ENCODE assay signal across 8 cellular contexts in genomic region chr1:6587261-6588005, GRCh38. TPM values are rescaled to one million over a fixed set of nuclear protein-coding genes. Genes with fewer than 3 reads are reported as not detected.
A peak's percentile ranks its signal among the peaks of the same experiment; 100 is the strongest.
DNase-seq lines count a peak whose midpoint lies in the region; ATAC-seq and TF ChIP-seq lines count a peak whose summit lies in the region.
"Had no signal": no experiment of that assay in that cellular context is flagged by ENCODE, and none has a peak within 500 bp of the region (broad histone marks: within the 10 kb centered on the region; RNA-seq: fewer than 3 reads in every experiment).

No MANE protein-coding gene starts in this region.

- H3K36me3 Mint-ChIP-seq in endodermal cell (ENCODE audit: low read depth): peaks cover 20% of the 10 kb centered on the region

- TF ChIP-seq CTCF in SK-N-SH (IDR thresholded peaks at IDR 0.05) (no peak), thyroid gland (IDR thresholded peaks at IDR 0.05) (no peak), endodermal cell (conservative IDR thresholded peaks at IDR 0.05) (no peak)

- peaks cover 4% of the 10 kb centered on the region; the same call in 1 of the 2 replicates for H3K79me2 ChIP-seq in SK-N-SH (ENCODE audit: insufficient read depth)

- DNase-seq in SK-N-SH: peak; percentile 12
- peak; percentile 87 for DNase-seq in Right ventricle myocardium inferior (ENCODE audit: missing footprints)
- peak; percentile 97 for DNase-seq in thyroid gland
- DNase-seq in GM03348 (ENCODE audit: low spot score): no peak
- no peak for DNase-seq in endodermal cell

- ATAC-seq in SK-N-SH treated with all-trans-retinoic acid at 6 μM for 48 hours: no peak; the same call in 2 of the 3 replicates
- ATAC-seq in Right ventricle myocardium inferior: peak; percentile 79
- ATAC-seq: A549 had no signal

- H3K9ac ChIP-seq in SK-N-SH: no peak overlapping the region
- H3K9ac ChIP-seq in endodermal cell (ENCODE audit: extremely low read depth, low read length, poor library complexity, severe bottlenecking): no peak overlapping the region
- H3K9ac ChIP-seq: neural progenitor cell had no signal

- H3K9me2 ChIP-seq in SK-N-SH: no peaks in the 10 kb centered on the region

- H3K4me3 ChIP-seq in SK-N-SH (ENCODE audit: low read depth in 2 of 2, low read length in 1 of 2) (no peak overlapping the region), thyroid gland (replicated peaks in 1 of 3) (no peak overlapping the region), endodermal cell (ENCODE audit: low read length) (no peak overlapping the region)
- H3K4me3 ChIP-seq: A549, neural progenitor cell had no signal

- H3K36me3 ChIP-seq in SK-N-SH (replicated peaks in 1 of 2; ENCODE audit: control insufficient read depth in 1 of 2, insufficient read depth in 2 of 2, low read length in 1 of 2) (peaks cover 0 to 30% of the 10 kb centered on the region in 2 experiments), thyroid gland (peaks cover 22 to 28% of the 10 kb centered on the region in 2 donors), endodermal cell (ENCODE audit: control insufficient read depth, insufficient read depth, low read length) (peaks cover 29% of the 10 kb centered on the region)
- H3K36me3 ChIP-seq: neural progenitor cell had no signal

- no peak overlapping the region for H3K4me3 Mint-ChIP-seq in endodermal cell
- H3K4me3 Mint-ChIP-seq: neural progenitor cell had no signal

- H3K9me3 Mint-ChIP-seq in endodermal cell: no peaks in the 10 kb centered on the region
- H3K9me3 Mint-ChIP-seq: neural progenitor cell had no signal

- CTCF ChIA-PET in SK-N-SH (lab: Yijun Ruan, JAX): no interaction called here

- POLR2A ChIA-PET in SK-N-SH (lab: Yijun Ruan, JAX): no interaction called here

- H3K27me3 ChIP-seq in SK-N-SH (ENCODE audit: insufficient read depth) (no peaks in the 10 kb centered on the region), thyroid gland (no peaks in the 10 kb centered on the region), endodermal cell (ENCODE audit: control insufficient read depth, insufficient read depth, low read length, poor library complexity, severe bottlenecking) (no peaks in the 10 kb centered on the region)
- H3K27me3 ChIP-seq: neural progenitor cell had no signal

- H3K27ac Mint-ChIP-seq in endodermal cell: no peak overlapping the region
- H3K27ac Mint-ChIP-seq: neural progenitor cell had no signal

- H3K4me1 ChIP-seq in SK-N-SH (ENCODE audit: control insufficient read depth in 1 of 2, insufficient read depth in 2 of 2, low read depth in 1 of 2, low read length in 1 of 2) (no peaks in the 10 kb centered on the region), thyroid gland (peaks cover 20 to 24% of the 10 kb centered on the region in 2 donors), endodermal cell (ENCODE audit: control insufficient read depth, insufficient read depth, low read length) (no peaks in the 10 kb centered on the region)
- H3K4me1 ChIP-seq: neural progenitor cell had no signal

- H3K4me2 ChIP-seq in SK-N-SH: no peak overlapping the region
- H3K4me2 ChIP-seq: A549, neural progenitor cell had no signal

- TF ChIP-seq POLR2A in thyroid gland (IDR thresholded peaks at IDR 0.05): peak in 1 of 2 donors; percentile 47

- no peak overlapping the region for H2AFZ ChIP-seq in SK-N-SH (ENCODE audit: low read depth)
- H2AFZ ChIP-seq: neural progenitor cell had no signal

- no peak overlapping the region for H3K27ac ChIP-seq in SK-N-SH (ENCODE audit: low read depth in 2 of 2, low read length in 1 of 2)
- peak overlapping the region; percentile 5 to 53 (median 21) for H3K27ac ChIP-seq in thyroid gland
- no peak overlapping the region for H3K27ac ChIP-seq in endodermal cell (ENCODE audit: low read depth, low read length)
- H3K27ac ChIP-seq: A549, neural progenitor cell had no signal

- 94% methylated on average over 6 of the region's 13 CpGs for WGBS in SK-N-SH (ENCODE audit: low lambda C conversion rate)
- WGBS in thyroid gland, 2 donors: 31 to 52% methylated on average over 10 to 12 of the region's 13 CpGs
- 94 to 96% methylated on average over 10 to 13 of the region's 13 CpGs for WGBS in endodermal cell (ENCODE audit: insufficient coverage in 1 of 2, insufficient read length in 1 of 2), 2 experiments

- no peaks in the 10 kb centered on the region for H4K20me1 ChIP-seq in SK-N-SH (ENCODE audit: insufficient read depth)

- no peak for TF ChIP-seq RAD21 in SK-N-SH (IDR thresholded peaks at IDR 0.05; ENCODE audit: low read length)

- TF ChIP-seq EP300 in SK-N-SH (IDR thresholded peaks at IDR 0.05; ENCODE audit: borderline replicate concordance in 1 of 2, low read depth in 1 of 2, low read length in 1 of 2): no peak

- no peaks in the 10 kb centered on the region for H3F3A ChIP-seq in SK-N-SH (replicated peaks; ENCODE audit: insufficient read depth)

- peaks cover 6% of the 10 kb centered on the region for H3K4me1 Mint-ChIP-seq in endodermal cell
- H3K4me1 Mint-ChIP-seq: neural progenitor cell had no signal

- no peaks in the 10 kb centered on the region for H3K27me3 Mint-ChIP-seq in endodermal cell (ENCODE audit: insufficient read depth)

- no peaks in the 10 kb centered on the region for H3K9me3 ChIP-seq in SK-N-SH
- no peaks in the 10 kb centered on the region for H3K9me3 ChIP-seq in thyroid gland
- H3K9me3 ChIP-seq in endodermal cell (ENCODE audit: control insufficient read depth, low read length): no peaks in the 10 kb centered on the region
- H3K9me3 ChIP-seq: A549 had no signal

- intact Hi-C loops in Right ventricle myocardium inferior (cut with DNase I) (no loop called here), thyroid gland (cut with DNase I) (no loop called here)

TF ChIP-seq in SK-N-SH, 30 proteins besides CTCF, POLR2A, EP300 and RAD21 (continues in another document):
- TF ChIP-seq IRF3 (IDR thresholded peaks at IDR 0.05; ENCODE audit: low read depth, low read length) (no peak), YY1 (IDR thresholded peaks at IDR 0.05; ENCODE audit: low read depth) (no peak)

TF ChIP-seq in SK-N-SH treated with all-trans-retinoic acid at 6 μM for 48 hours, 23 proteins besides CTCF, POLR2A, EP300 and RAD21 (continues in another document):
- no peak for TF ChIP-seq ISL1 (CRISPR knock-in tag; IDR thresholded peaks at IDR 0.05)
- no peak for TF ChIP-seq SNAI2 (CRISPR knock-in tag; IDR thresholded peaks at IDR 0.05)
- no peak for TF ChIP-seq CREB5 (CRISPR knock-in tag; IDR thresholded peaks at IDR 0.05; ENCODE audit: low read depth)
- no peak for TF ChIP-seq ZFP30 (CRISPR knock-in tag; IDR thresholded peaks at IDR 0.05)
- TF ChIP-seq ZNF70 (CRISPR knock-in tag; IDR thresholded peaks at IDR 0.05): no peak
- TF ChIP-seq OSR1 (CRISPR knock-in tag; IDR thresholded peaks at IDR 0.05): no peak
- no peak for TF ChIP-seq ZFP3 (CRISPR knock-in tag; IDR thresholded peaks at IDR 0.05)

RNA-seq across cellular contexts. Expression of gene ZBTB48, which starts 7.6 kb away (rescaled TPM):
- polyA plus RNA-seq in SK-N-SH (2012; rRNA removed): 28.8 and 31.2 TPM in 2 replicates
- polyA plus RNA-seq in SK-N-SH (2012; cell fraction: cytosol; rRNA removed): 8.1 and 14.1 TPM in 2 replicates
- 123 and 203 TPM in 2 replicates for polyA plus RNA-seq in SK-N-SH (2012; cell fraction: nucleus; rRNA removed)
- total RNA-seq in Right ventricle myocardium inferior (15.1 TPM), thyroid gland (10 to 100 TPM; 22.7 to 33.8 (median 29.4) TPM), endodermal cell (10 to 100 TPM; 28.2 to 31.0 TPM)
- 22.8 TPM for polyA plus RNA-seq in endodermal cell (2013, experiment 1 of 2)
- polyA plus RNA-seq in endodermal cell (2013, experiment 2 of 2): 22.7 TPM

RNA-seq across cellular contexts. Expression of gene KLHL21, which starts 15.2 kb away (rescaled TPM):
- 9.0 and 12.5 TPM in 2 replicates for polyA plus RNA-seq in SK-N-SH (2012; rRNA removed)
- 4.5 and 7.5 TPM in 2 replicates for polyA plus RNA-seq in SK-N-SH (2012; cell fraction: cytosol; rRNA removed)
- 29.6 and 32.4 TPM in 2 replicates for polyA plus RNA-seq in SK-N-SH (2012; cell fraction: nucleus; rRNA removed)
- total RNA-seq in Right ventricle myocardium inferior: 102 TPM
- total RNA-seq in thyroid gland: 10 to 100 TPM; 34.9 to 68.4 (median 44.6) TPM
- total RNA-seq in endodermal cell: 10 to 100 TPM; 10.9 to 13.2 TPM
- polyA plus RNA-seq in endodermal cell (2013, experiment 1 of 2): 8.8 TPM
- polyA plus RNA-seq in endodermal cell (2013, experiment 2 of 2): 7.9 TPM

RNA-seq across cellular contexts. Expression of gene PHF13, which starts 26.1 kb away (rescaled TPM):
- polyA plus RNA-seq in SK-N-SH (2012; rRNA removed): 6.5 and 8.5 TPM in 2 replicates
- 6.9 and 8.9 TPM in 2 replicates for polyA plus RNA-seq in SK-N-SH (2012; cell fraction: cytosol; rRNA removed)
- 16.4 and 22.0 TPM in 2 replicates for polyA plus RNA-seq in SK-N-SH (2012; cell fraction: nucleus; rRNA removed)
- total RNA-seq in Right ventricle myocardium inferior (8.0 TPM), thyroid gland (10 to 100 TPM in 1 of 4 donors, 1 to 10 TPM in 3; 7.8 to 14.1 (median 9.5) TPM), endodermal cell (10 to 100 TPM; 36.9 to 47.8 TPM)
- 27.3 TPM for polyA plus RNA-seq in endodermal cell (2013, experiment 1 of 2)
- 25.9 TPM for polyA plus RNA-seq in endodermal cell (2013, experiment 2 of 2)

RNA-seq across cellular contexts. Expression of gene TAS1R1, which starts 32.3 kb away (rescaled TPM):
- polyA plus RNA-seq in SK-N-SH (2012; rRNA removed): not detected in 2 replicates
- 0.03 TPM in 1 of 2 replicates, not detected in the other for polyA plus RNA-seq in SK-N-SH (2012; cell fraction: cytosol; rRNA removed)
- polyA plus RNA-seq in SK-N-SH (2012; cell fraction: nucleus; rRNA removed): 0.05 TPM in 2 replicates
- not detected for total RNA-seq in Right ventricle myocardium inferior
- not detected for total RNA-seq in thyroid gland
- total RNA-seq in endodermal cell: under 1 TPM; 0.31 to 0.51 TPM
- polyA plus RNA-seq in endodermal cell (2013, experiment 1 of 2): not detected
- polyA plus RNA-seq in endodermal cell (2013, experiment 2 of 2): not detected
- polyA plus RNA-seq: A549 had no signal

RNA-seq across cellular contexts. Expression of gene NOL9, which starts 33.1 kb away (rescaled TPM):
- polyA plus RNA-seq in SK-N-SH (2012; rRNA removed): 7.1 and 7.9 TPM in 2 replicates
- polyA plus RNA-seq in SK-N-SH (2012; cell fraction: cytosol; rRNA removed): 7.0 and 7.7 TPM in 2 replicates
- polyA plus RNA-seq in SK-N-SH (2012; cell fraction: nucleus; rRNA removed): 12.4 and 18.8 TPM in 2 replicates
- total RNA-seq in Right ventricle myocardium inferior: 12.6 TPM
- 10 to 100 TPM; 20.1 to 41.6 (median 23.6) TPM for total RNA-seq in thyroid gland
- 10 to 100 TPM; 35.0 to 43.9 TPM for total RNA-seq in endodermal cell
- polyA plus RNA-seq in endodermal cell (2013, experiment 1 of 2): 16.8 TPM
- 13.5 TPM for polyA plus RNA-seq in endodermal cell (2013, experiment 2 of 2)

Comparison
In these comparisons a context has a peak if more than half of its experiments do, and no peak if none do; other contexts are left out.
1. DNase-seq: peak in SK-N-SH (single experiment), Right ventricle myocardium inferior (single experiment) and thyroid gland (2 of 2); none in GM03348 (single experiment) and endodermal cell (single experiment).
2. H3K27ac ChIP-seq: peak in thyroid gland (3 of 3); none in SK-N-SH (0 of 2) and endodermal cell (single experiment).